ENCODE assay signal across 1 cellular context in the genomic region with DNA sequence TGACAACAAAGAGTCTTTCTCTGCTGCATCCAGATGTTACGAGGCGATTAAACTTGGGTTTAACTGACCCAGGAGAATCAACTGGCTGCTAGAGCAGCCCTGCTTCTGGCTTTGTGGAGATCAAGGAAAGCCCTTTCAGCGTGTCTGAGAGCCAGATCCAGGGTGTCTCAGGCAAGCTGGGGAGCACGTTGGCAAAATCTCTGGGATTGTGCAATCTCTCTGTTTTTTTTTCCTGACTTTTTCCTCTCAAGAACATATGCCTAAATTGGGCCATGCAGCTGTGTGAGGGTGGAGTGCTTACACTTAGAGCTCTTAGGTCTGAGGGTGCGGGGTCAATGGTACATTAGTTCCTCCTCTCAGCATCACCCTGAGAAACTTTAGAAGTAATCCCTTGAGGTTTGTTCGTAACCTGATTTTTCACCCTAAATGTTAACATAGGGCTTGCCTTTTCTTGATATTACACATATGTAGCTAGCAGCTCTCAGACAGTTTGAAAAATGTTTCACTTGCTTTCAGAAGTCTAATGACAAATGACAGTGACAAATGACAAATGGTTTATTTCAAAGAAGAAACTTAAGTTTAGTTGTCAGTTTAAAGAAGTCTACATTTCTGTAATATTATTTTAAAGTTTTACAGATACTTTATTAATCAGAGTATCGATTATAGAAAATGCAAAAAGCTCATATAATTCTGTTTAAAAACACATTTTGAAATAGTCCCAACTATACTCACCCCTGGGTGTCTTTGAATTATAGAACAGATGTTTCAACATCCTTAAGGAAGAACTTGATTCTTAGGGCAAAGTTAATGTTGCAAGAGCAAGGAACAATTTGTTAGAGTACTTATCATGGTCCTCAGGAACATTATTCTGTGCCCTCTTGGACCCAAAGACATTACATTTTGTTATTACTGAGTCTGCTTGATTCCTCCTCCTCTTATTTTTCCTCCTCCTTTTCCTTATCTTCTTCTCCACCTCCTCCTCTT.
TF ChIP-seq lines count a peak whose summit lies in the region.

No MANE protein-coding gene starts in this region.

TF ChIP-seq in GM12878, 131 proteins besides CTCF, POLR2A, EP300 and RAD21 (continued from another document):
- TF ChIP-seq, protein P1, sequence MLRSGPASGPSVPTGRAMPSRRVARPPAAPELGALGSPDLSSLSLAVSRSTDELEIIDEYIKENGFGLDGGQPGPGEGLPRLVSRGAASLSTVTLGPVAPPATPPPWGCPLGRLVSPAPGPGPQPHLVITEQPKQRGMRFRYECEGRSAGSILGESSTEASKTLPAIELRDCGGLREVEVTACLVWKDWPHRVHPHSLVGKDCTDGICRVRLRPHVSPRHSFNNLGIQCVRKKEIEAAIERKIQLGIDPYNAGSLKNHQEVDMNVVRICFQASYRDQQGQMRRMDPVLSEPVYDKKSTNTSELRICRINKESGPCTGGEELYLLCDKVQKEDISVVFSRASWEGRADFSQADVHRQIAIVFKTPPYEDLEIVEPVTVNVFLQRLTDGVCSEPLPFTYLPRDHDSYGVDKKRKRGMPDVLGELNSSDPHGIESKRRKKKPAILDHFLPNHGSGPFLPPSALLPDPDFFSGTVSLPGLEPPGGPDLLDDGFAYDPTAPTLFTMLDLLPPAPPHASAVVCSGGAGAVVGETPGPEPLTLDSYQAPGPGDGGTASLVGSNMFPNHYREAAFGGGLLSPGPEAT (IDR thresholded peaks at IDR 0.05; ENCODE audit: low read depth) = no peak
- TF ChIP-seq KAT2A (conservative IDR thresholded peaks at IDR 0.05; ENCODE audit: control insufficient read depth, low read depth, low read length) (no peak), MXI1 (IDR thresholded peaks at IDR 0.05; ENCODE audit: low read depth, low read length) (no peak; the same call in 1 of the 2 replicates), EED (IDR thresholded peaks at IDR 0.05; ENCODE audit: low read depth) (no peak), SMAD5 (IDR thresholded peaks at IDR 0.05; ENCODE audit: low read depth) (no peak), CBFB (IDR thresholded peaks at IDR 0.05; ENCODE audit: low read depth) (no peak), LARP7 (IDR thresholded peaks at IDR 0.05) (no peak), RELA (IDR thresholded peaks at IDR 0.05; ENCODE audit: borderline replicate concordance, partially characterized antibody) (no peak), SIN3A (IDR thresholded peaks at IDR 0.05; ENCODE audit: low read depth, low read length) (no peak), HCFC1 (IDR thresholded peaks at IDR 0.05; ENCODE audit: low read length) (no peak), SRF (IDR thresholded peaks at IDR 0.05; ENCODE audit: low read depth in 2 of 2, low read length in 2 of 2) (no peak), YY1 (IDR thresholded peaks at IDR 0.05; ENCODE audit: low read depth, low read length) (no peak), SUPT20H (IDR thresholded peaks at IDR 0.05; ENCODE audit: borderline replicate concordance, control insufficient read depth, low read depth, low read length) (no peak), SMC3 (IDR thresholded peaks at IDR 0.05; ENCODE audit: borderline replicate concordance, low read length) (no peak), EGR1 (IDR thresholded peaks at IDR 0.05; ENCODE audit: borderline replicate concordance in 1 of 2, low read depth in 2 of 2, low read length in 2 of 2) (no peak), BRCA1 (IDR thresholded peaks at IDR 0.05; ENCODE audit: low read depth, low read length) (no peak), MYB (IDR thresholded peaks at IDR 0.05; ENCODE audit: borderline replicate concordance, low read depth, low read length) (no peak), NRF1 (conservative IDR thresholded peaks at IDR 0.05; ENCODE audit: low read depth, low read length) (no peak)
- TF ChIP-seq, protein P2, sequence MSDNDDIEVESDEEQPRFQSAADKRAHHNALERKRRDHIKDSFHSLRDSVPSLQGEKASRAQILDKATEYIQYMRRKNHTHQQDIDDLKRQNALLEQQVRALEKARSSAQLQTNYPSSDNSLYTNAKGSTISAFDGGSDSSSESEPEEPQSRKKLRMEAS (IDR thresholded peaks at IDR 0.05; ENCODE audit: low read depth, low read length) = no peak
- TF ChIP-seq, protein P3, sequence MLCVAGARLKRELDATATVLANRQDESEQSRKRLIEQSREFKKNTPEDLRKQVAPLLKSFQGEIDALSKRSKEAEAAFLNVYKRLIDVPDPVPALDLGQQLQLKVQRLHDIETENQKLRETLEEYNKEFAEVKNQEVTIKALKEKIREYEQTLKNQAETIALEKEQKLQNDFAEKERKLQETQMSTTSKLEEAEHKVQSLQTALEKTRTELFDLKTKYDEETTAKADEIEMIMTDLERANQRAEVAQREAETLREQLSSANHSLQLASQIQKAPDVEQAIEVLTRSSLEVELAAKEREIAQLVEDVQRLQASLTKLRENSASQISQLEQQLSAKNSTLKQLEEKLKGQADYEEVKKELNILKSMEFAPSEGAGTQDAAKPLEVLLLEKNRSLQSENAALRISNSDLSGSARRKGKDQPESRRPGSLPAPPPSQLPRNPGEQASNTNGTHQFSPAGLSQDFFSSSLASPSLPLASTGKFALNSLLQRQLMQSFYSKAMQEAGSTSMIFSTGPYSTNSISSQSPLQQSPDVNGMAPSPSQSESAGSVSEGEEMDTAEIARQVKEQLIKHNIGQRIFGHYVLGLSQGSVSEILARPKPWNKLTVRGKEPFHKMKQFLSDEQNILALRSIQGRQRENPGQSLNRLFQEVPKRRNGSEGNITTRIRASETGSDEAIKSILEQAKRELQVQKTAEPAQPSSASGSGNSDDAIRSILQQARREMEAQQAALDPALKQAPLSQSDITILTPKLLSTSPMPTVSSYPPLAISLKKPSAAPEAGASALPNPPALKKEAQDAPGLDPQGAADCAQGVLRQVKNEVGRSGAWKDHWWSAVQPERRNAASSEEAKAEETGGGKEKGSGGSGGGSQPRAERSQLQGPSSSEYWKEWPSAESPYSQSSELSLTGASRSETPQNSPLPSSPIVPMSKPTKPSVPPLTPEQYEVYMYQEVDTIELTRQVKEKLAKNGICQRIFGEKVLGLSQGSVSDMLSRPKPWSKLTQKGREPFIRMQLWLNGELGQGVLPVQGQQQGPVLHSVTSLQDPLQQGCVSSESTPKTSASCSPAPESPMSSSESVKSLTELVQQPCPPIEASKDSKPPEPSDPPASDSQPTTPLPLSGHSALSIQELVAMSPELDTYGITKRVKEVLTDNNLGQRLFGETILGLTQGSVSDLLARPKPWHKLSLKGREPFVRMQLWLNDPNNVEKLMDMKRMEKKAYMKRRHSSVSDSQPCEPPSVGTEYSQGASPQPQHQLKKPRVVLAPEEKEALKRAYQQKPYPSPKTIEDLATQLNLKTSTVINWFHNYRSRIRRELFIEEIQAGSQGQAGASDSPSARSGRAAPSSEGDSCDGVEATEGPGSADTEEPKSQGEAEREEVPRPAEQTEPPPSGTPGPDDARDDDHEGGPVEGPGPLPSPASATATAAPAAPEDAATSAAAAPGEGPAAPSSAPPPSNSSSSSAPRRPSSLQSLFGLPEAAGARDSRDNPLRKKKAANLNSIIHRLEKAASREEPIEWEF (IDR thresholded peaks at IDR 0.05; ENCODE audit: insufficient replicate concordance, low read depth, low read length) = peak; percentile 94
- TF ChIP-seq, protein P4, sequence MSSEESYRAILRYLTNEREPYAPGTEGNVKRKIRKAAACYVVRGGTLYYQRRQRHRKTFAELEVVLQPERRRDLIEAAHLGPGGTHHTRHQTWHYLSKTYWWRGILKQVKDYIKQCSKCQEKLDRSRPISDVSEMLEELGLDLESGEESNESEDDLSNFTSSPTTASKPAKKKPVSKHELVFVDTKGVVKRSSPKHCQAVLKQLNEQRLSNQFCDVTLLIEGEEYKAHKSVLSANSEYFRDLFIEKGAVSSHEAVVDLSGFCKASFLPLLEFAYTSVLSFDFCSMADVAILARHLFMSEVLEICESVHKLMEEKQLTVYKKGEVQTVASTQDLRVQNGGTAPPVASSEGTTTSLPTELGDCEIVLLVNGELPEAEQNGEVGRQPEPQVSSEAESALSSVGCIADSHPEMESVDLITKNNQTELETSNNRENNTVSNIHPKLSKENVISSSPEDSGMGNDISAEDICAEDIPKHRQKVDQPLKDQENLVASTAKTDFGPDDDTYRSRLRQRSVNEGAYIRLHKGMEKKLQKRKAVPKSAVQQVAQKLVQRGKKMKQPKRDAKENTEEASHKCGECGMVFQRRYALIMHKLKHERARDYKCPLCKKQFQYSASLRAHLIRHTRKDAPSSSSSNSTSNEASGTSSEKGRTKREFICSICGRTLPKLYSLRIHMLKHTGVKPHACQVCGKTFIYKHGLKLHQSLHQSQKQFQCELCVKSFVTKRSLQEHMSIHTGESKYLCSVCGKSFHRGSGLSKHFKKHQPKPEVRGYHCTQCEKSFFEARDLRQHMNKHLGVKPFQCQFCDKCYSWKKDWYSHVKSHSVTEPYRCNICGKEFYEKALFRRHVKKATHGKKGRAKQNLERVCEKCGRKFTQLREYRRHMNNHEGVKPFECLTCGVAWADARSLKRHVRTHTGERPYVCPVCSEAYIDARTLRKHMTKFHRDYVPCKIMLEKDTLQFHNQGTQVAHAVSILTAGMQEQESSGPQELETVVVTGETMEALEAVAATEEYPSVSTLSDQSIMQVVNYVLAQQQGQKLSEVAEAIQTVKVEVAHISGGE (CRISPR knock-in tag; IDR thresholded peaks at IDR 0.05) = no peak
- TF ChIP-seq, protein P5, sequence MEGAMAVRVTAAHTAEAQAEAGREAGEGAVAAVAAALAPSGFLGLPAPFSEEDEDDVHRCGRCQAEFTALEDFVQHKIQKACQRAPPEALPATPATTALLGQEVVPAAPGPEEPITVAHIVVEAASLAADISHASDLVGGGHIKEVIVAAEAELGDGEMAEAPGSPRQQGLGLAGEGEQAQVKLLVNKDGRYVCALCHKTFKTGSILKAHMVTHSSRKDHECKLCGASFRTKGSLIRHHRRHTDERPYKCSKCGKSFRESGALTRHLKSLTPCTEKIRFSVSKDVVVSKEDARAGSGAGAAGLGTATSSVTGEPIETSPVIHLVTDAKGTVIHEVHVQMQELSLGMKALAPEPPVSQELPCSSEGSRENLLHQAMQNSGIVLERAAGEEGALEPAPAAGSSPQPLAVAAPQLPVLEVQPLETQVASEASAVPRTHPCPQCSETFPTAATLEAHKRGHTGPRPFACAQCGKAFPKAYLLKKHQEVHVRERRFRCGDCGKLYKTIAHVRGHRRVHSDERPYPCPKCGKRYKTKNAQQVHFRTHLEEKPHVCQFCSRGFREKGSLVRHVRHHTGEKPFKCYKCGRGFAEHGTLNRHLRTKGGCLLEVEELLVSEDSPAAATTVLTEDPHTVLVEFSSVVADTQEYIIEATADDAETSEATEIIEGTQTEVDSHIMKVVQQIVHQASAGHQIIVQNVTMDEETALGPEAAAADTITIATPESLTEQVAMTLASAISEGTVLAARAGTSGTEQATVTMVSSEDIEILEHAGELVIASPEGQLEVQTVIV (IDR thresholded peaks at IDR 0.05; ENCODE audit: borderline replicate concordance, partially characterized antibody) = no peak
